25 cellular contexts compared by ENCODE assay signal in genomic region chr2:51971136-51971535, GRCh38.
"Had no signal": no experiment of that assay in that cellular context is flagged by ENCODE, and none has a peak within 500 bp of the region (broad histone marks: within the 10 kb centered on the region; RNA-seq: fewer than 3 reads in every experiment).

No MANE protein-coding gene starts in this region.

- H3K27me3 Mint-ChIP-seq: dendritic cell treated with granulocyte-macrophage colony-stimulating factor and Interleukin-4, amounts not matched to agents 40 ng/mL and 50 ng/mL, for 4 days; naive thymus-derived CD8-positive, alpha-beta T cell; type B pancreatic cell had no signal

- ATAC-seq: foreskin keratinocyte; heart right ventricle; left cardiac atrium; left lung; naive thymus-derived CD8-positive, alpha-beta T cell; psoas muscle; right cardiac atrium; stimulated activated effector memory CD8-positive, alpha-beta T cell treated with anti-CD3 and anti-CD28 coated beads, Interleukin-12 subunit alpha, Interleukin-12 subunit beta, amount 100 ng/mL, for 72 hours; stimulated activated naive CD8-positive, alpha-beta T cell treated with anti-CD3 and anti-CD28 coated beads, Interleukin-15, Interleukin-2, amounts not matched to agents 100 U/mL and 50 U/mL, for 24 hours had no signal

- H3K4me1 Mint-ChIP-seq: endodermal cell; naive thymus-derived CD8-positive, alpha-beta T cell; nephron progenitor cell; stimulated activated effector memory CD8-positive, alpha-beta T cell treated with anti-CD3 and anti-CD28 coated beads, Interleukin-12 subunit alpha, Interleukin-12 subunit beta, amount 100 ng/mL, for 72 hours had no signal

- H3K9me3 Mint-ChIP-seq: type B pancreatic cell had no signal

- H3K36me3 Mint-ChIP-seq: naive thymus-derived CD8-positive, alpha-beta T cell; stimulated activated effector memory CD8-positive, alpha-beta T cell treated with anti-CD3 and anti-CD28 coated beads, Interleukin-12 subunit alpha, Interleukin-12 subunit beta, amount 100 ng/mL, for 72 hours; type B pancreatic cell had no signal

- DNase-seq: effector CD8-positive, alpha-beta T cell; endodermal cell; foreskin keratinocyte; glutamatergic neuron; heart right ventricle; hippocampal formation; left cardiac atrium; left lung; naive thymus-derived CD8-positive, alpha-beta T cell; nephron progenitor cell; occipital lobe; ovary; posterior cingulate gyrus; psoas muscle; right cardiac atrium; sigmoid colon; stimulated activated CD4-positive, alpha-beta T cell treated with anti-CD3 and anti-CD28 coated beads, Interleukin-2, amount 100 ng/mL, for 24 hours; stimulated activated CD4-positive, alpha-beta T cell treated with anti-CD3 and anti-CD28 coated beads, Interleukin-4, amount 100 ng/mL, for 24 hours; stimulated activated naive CD8-positive, alpha-beta T cell treated with anti-CD3 and anti-CD28 coated beads, Interleukin-15, Interleukin-2, amounts not matched to agents 100 U/mL and 50 U/mL, for 24 hours; substantia nigra; testis; tibial artery had no signal

- H3K27ac Mint-ChIP-seq: dendritic cell treated with granulocyte-macrophage colony-stimulating factor and Interleukin-4, amounts not matched to agents 40 ng/mL and 50 ng/mL, for 4 days; endodermal cell; naive thymus-derived CD8-positive, alpha-beta T cell; nephron progenitor cell; stimulated activated effector memory CD8-positive, alpha-beta T cell treated with anti-CD3 and anti-CD28 coated beads, Interleukin-12 subunit alpha, Interleukin-12 subunit beta, amount 100 ng/mL, for 72 hours; type B pancreatic cell had no signal

- H3K4me3 Mint-ChIP-seq: dendritic cell treated with granulocyte-macrophage colony-stimulating factor and Interleukin-4, amounts not matched to agents 40 ng/mL and 50 ng/mL, for 4 days; endodermal cell; naive thymus-derived CD8-positive, alpha-beta T cell; nephron progenitor cell; stimulated activated effector memory CD8-positive, alpha-beta T cell treated with anti-CD3 and anti-CD28 coated beads, Interleukin-12 subunit alpha, Interleukin-12 subunit beta, amount 100 ng/mL, for 72 hours; type B pancreatic cell had no signal
